In the genomic region with DNA sequence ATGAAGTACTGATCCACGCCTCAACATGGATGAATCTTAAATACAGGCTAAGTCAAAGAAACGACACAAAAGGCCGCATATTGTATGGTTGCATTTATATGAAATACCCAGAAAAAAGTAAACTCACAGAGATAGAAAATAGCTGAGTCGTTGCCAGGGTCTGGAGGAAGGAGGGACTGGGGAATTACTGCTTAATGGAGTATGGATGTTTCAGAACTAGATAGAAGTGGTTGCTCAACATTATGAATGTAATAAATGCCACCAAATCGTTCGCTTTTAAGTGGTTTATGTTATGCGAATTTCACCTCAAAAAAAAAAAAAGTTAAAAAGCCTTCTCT, we compare ENCODE assay signal across 8 cellular contexts. TPM values are rescaled to one million over a fixed set of nuclear protein-coding genes. Genes with fewer than 3 reads are reported as not detected.
A peak's percentile ranks its signal among the peaks of the same experiment; 100 is the strongest.
DNase-seq lines count a peak whose midpoint lies in the region; ATAC-seq, FAIRE-seq and TF ChIP-seq lines count a peak whose summit lies in the region.

No MANE protein-coding gene starts in this region.

- BruUV-seq in K562 (replicated peaks; lab: Mats Ljungman, UMichigan) = no TSS peak

- no peak for FAIRE-seq in K562 (lab: Jason Lieb, UNC)

- no peak for TF ChIP-seq EP300 in K562 (IDR thresholded peaks at IDR 0.05; ENCODE audit: low read length)

- TF ChIP-seq RAD21 in K562 (CRISPR knock-in tag; conservative IDR thresholded peaks at IDR 0.05 in 1 of 2, IDR thresholded peaks at IDR 0.05 in 1 of 2) = no peak

- peaks cover 7 to 27% of the 10 kb centered on the region in 2 experiments for H3K4me1 ChIP-seq in K562 (replicated peaks in 1 of 2; ENCODE audit: control insufficient read depth in 2 of 2, insufficient read depth in 2 of 2, low read length in 2 of 2)

- no peak for TF ChIP-seq POLR2A in K562 (conservative IDR thresholded peaks at IDR 0.05)

- peak overlapping the region; percentile 91 for H3K4me3 Mint-ChIP-seq in HFFc6
- H3K4me3 Mint-ChIP-seq in mesothelial cell of epicardium = peak overlapping the region; percentile 90

- no peak for DNase-seq in HFFc6
- no peak for DNase-seq in K562 (ENCODE audit: extremely low read depth in 1 of 4, low spot score in 3 of 4)
- DNase-seq in mesothelial cell of epicardium (ENCODE audit: low spot score in 2 of 2, unreplicated experiment in 2 of 2) = no peak
- no peak for DNase-seq in caudate nucleus (lab: John Stamatoyannopoulos, UW)
- no peak for DNase-seq in NCI-H128 (lab: John Stamatoyannopoulos, UW; ENCODE audit: unreplicated experiment)
- no peak for DNase-seq in SHP77 treated with DMSO at 0.1 percent for 48 hours (lab: John Stamatoyannopoulos, UW)
- no peak for DNase-seq in H7

- intact Hi-C loops in K562 (cut with micrococcal nuclease) = loop anchor here (5.0 kb wide), 2 partner anchors 74 to 171 kb away; a partner anchor contains a TSS

- no peaks in the 10 kb centered on the region for H4K20me1 ChIP-seq in K562 (replicated peaks; ENCODE audit: control insufficient read depth, insufficient read depth, low read length)

- peaks cover 16% of the 10 kb centered on the region for H3K36me3 Mint-ChIP-seq in HFFc6 (ENCODE audit: low read depth)
- peaks cover 4% of the 10 kb centered on the region for H3K36me3 Mint-ChIP-seq in mesothelial cell of epicardium

- CTCF ChIA-PET in K562 (lab: Yijun Ruan, JAX; ENCODE audit: low intra/inter-chr PET ratio) = interaction anchor here (0.7 kb wide), 1 partner anchor 169 kb away, joined by 3 read pairs; no protein-coding TSS in a partner anchor

- H3K27me3 ChIP-seq in K562 (ENCODE audit: control insufficient read depth in 2 of 2, insufficient read depth in 2 of 2, low read length in 2 of 2) (no peaks in the 10 kb centered on the region), H7 (ENCODE audit: control insufficient read depth, insufficient read depth, low read length) (no peaks in the 10 kb centered on the region)

- no peaks in the 10 kb centered on the region for H3K9me3 ChIP-seq in K562 (replicated peaks; ENCODE audit: control insufficient read depth, insufficient read depth, low read depth, low read length)

- H3K9ac ChIP-seq in K562 (ENCODE audit: insufficient read depth in 1 of 2, low read depth in 2 of 2, low read length in 2 of 2) = peak overlapping the region; percentile 91 to 93; a peak in 3 of 4 replicates

- no peaks in the 10 kb centered on the region for H3K9me3 Mint-ChIP-seq in HFFc6
- no peaks in the 10 kb centered on the region for H3K9me3 Mint-ChIP-seq in mesothelial cell of epicardium

- peaks cover 27% of the 10 kb centered on the region for H3K79me2 ChIP-seq in K562 (ENCODE audit: control insufficient read depth, insufficient read depth, low read length)

- POLR2A ChIA-PET in K562 (lab: Yijun Ruan, JAX) = interaction anchor here (1.0 to 1.8 kb wide), 5 partner anchors 10 to 94 kb away, joined by 3 to 6 read pairs (median 5); no protein-coding TSS in a partner anchor

- no peaks in the 10 kb centered on the region for H3K27me3 Mint-ChIP-seq in HFFc6 (ENCODE audit: insufficient read depth)
- H3K27me3 Mint-ChIP-seq in mesothelial cell of epicardium (ENCODE audit: low read depth) = no peaks in the 10 kb centered on the region

- H3K4me1 Mint-ChIP-seq in HFFc6 (ENCODE audit: low read depth) (peaks cover 56% of the 10 kb centered on the region), mesothelial cell of epicardium (peaks cover 30% of the 10 kb centered on the region)

- WGBS in K562 (ENCODE audit: insufficient coverage, low coverage, missing lambda C conversion rate) = 17% methylated on average over 7 of the region's 7 CpGs

- H3K27ac Mint-ChIP-seq in HFFc6 (peak overlapping the region; percentile 99), mesothelial cell of epicardium (peak overlapping the region; percentile 97)

- H3K9me1 ChIP-seq in K562 (ENCODE audit: control insufficient read depth, insufficient read depth, low read length) = no peaks in the 10 kb centered on the region

- H3K27ac ChIP-seq in 22Rv1 (peak overlapping the region; percentile 70), K562 (ENCODE audit: extremely low read depth, low read depth, low read length) (peak overlapping the region; percentile 99), caudate nucleus (ENCODE audit: low read depth, low read length) (no peak overlapping the region)

- in situ Hi-C loops in K562 (cut with MboI) = loop anchor here (5.0 kb wide), 1 partner anchor 84 kb away; no protein-coding TSS in a partner anchor

- H3K36me3 ChIP-seq in K562 (ENCODE audit: control insufficient read depth, insufficient read depth, low read length) (no peaks in the 10 kb centered on the region; the same call in 2 of the 3 replicates), H7 (replicated peaks; ENCODE audit: control insufficient read depth, insufficient read depth, low read length) (no peaks in the 10 kb centered on the region)

- peak overlapping the region; percentile 97 for H3K4me2 ChIP-seq in K562 (ENCODE audit: insufficient read depth, low read length)

- H3K4me3 ChIP-seq in K562 (peak overlapping the region; percentile 57), H7 (ENCODE audit: insufficient read depth, low read depth, low read length) (no peak overlapping the region; the same call in none of the 2 replicates)

- H2AFZ ChIP-seq in K562 (ENCODE audit: low read depth, low read length) = peak overlapping the region; percentile 99

- no peak for TF ChIP-seq CTCF in 22Rv1 (IDR thresholded peaks at IDR 0.05)
- no peak for TF ChIP-seq CTCF in HFFc6 (IDR thresholded peaks at IDR 0.05)
- no peak for TF ChIP-seq CTCF in K562 (IDR thresholded peaks at IDR 0.05 in 2 of 3, conservative IDR thresholded peaks at IDR 0.05 in 1 of 3; ENCODE audit: insufficient read depth in 2 of 3, low read depth in 1 of 3, low read length in 3 of 3)
- no peak for TF ChIP-seq CTCF in mesothelial cell of epicardium (IDR thresholded peaks at IDR 0.05; ENCODE audit: unreplicated experiment)

- ATAC-seq in K562 = no peak

RNA-seq across cellular contexts. Expression of a gene that starts 0.8 kb away (rescaled TPM):
- total RNA-seq in HFFc6 (2021; fragmentation: NEBNext Ultra II Directional; extraction: Animal tissue kit (Norgen Biotek cat#: 25700)) = 10 to 100 TPM; 56.9 to 76.1 (median 71.2) TPM
- total RNA-seq in K562 (2011; cell fraction: chromatin; rRNA removed; ENCODE audit: low replicate concordance) = 13.3 and 20.3 TPM in 2 replicates
- 6.3 and 7.0 TPM in 2 replicates for total RNA-seq in K562 (2011; cell fraction: nucleolus; rRNA removed)
- total RNA-seq in K562 (2011; cell fraction: nucleoplasm; rRNA removed) = 14.1 and 20.8 TPM in 2 replicates
- total RNA-seq in K562 (2014; rRNA removed) (25.8 and 28.7 TPM in 2 replicates), K562 (2014; rRNA removed; fragmentation: Illumina TruSeq; extraction: Trizol) (22.0 and 24.3 TPM in 2 replicates), K562 (2015; rRNA removed; fragmentation: Illumina TruSeq; extraction: Trizol) (24.0 and 24.6 TPM in 2 replicates), K562 (2021) (22.1 and 22.3 TPM in 2 replicates), mesothelial cell of epicardium (34.7 to 36.6 TPM (median 35.4 TPM) in 3 replicates)
- polyA plus RNA-seq in K562 (2011; rRNA removed) (12.4 and 16.0 TPM in 2 replicates), K562 (2014; fragmentation: Illumina TruSeq; extraction: Trizol) (20.6 and 26.6 TPM in 2 replicates), K562 (2014; fragmentation: Nextera tagmentation; extraction: Ambion mirVana) (1 to 10 TPM; 9.4 to 9.6 TPM), K562 (2014; rRNA removed) (22.8 and 27.3 TPM in 2 replicates)
- polyA plus RNA-seq in K562 (2011; cell fraction: cytosol; rRNA removed) = 8.6 and 9.9 TPM in 2 replicates
- polyA plus RNA-seq in K562 (2011; cell fraction: nucleus; rRNA removed) = 8.3 and 8.9 TPM in 2 replicates
- polyA plus RNA-seq in K562 (2012) = 15.4 and 16.9 TPM in 2 replicates
- polyA minus RNA-seq in K562 (2011; rRNA and poly(A)+ RNA removed) = 16.3 TPM in 2 replicates
- 5.7 and 10.7 TPM in 2 replicates for polyA minus RNA-seq in K562 (2011; cell fraction: cytosol; rRNA and poly(A)+ RNA removed)
- 3.8 and 5.8 TPM in 2 replicates for polyA minus RNA-seq in K562 (2011; cell fraction: nucleus; rRNA and poly(A)+ RNA removed)
- total RNA-seq in H7 (2014; rRNA removed; shearing (Covaris generic)) = 36.9 and 44.5 TPM in 2 replicates

RNA-seq across cellular contexts. Expression of a gene that starts 46.8 kb away (rescaled TPM):
- total RNA-seq in HFFc6 (2021; fragmentation: NEBNext Ultra II Directional; extraction: Animal tissue kit (Norgen Biotek cat#: 25700)) = 1 to 10 TPM; 1.3 to 2.4 (median 1.6) TPM
- total RNA-seq in K562 (2011; cell fraction: chromatin; rRNA removed; ENCODE audit: low replicate concordance) = 0.19 and 0.32 TPM in 2 replicates
- total RNA-seq in K562 (2011; cell fraction: nucleolus; rRNA removed) = not detected in 2 replicates
- total RNA-seq in K562 (2011; cell fraction: nucleoplasm; rRNA removed) = 0.37 TPM in 1 of 2 replicates, not detected in the other
- total RNA-seq in K562 (2014; rRNA removed) (0.49 and 0.59 TPM in 2 replicates), K562 (2014; rRNA removed; fragmentation: Illumina TruSeq; extraction: Trizol) (0.11 TPM in 1 of 2 replicates, not detected in the other), K562 (2015; rRNA removed; fragmentation: Illumina TruSeq; extraction: Trizol) (0.07 TPM in 1 of 2 replicates, not detected in the other), K562 (2021) (0.83 and 1.1 TPM in 2 replicates), mesothelial cell of epicardium (19.6 to 25.5 TPM (median 24.3 TPM) in 3 replicates)
- polyA plus RNA-seq in K562 (2011; rRNA removed) (0.04 and 0.08 TPM in 2 replicates), K562 (2014; fragmentation: Illumina TruSeq; extraction: Trizol) (0.30 and 0.40 TPM in 2 replicates), K562 (2014; fragmentation: Nextera tagmentation; extraction: Ambion mirVana) (not detected), K562 (2014; rRNA removed) (0.11 and 0.28 TPM in 2 replicates)
- polyA plus RNA-seq in K562 (2011; cell fraction: cytosol; rRNA removed) = 0.06 and 0.31 TPM in 2 replicates
- 0.06 and 0.28 TPM in 2 replicates for polyA plus RNA-seq in K562 (2011; cell fraction: nucleus; rRNA removed)
- 0.09 and 0.18 TPM in 2 replicates for polyA plus RNA-seq in K562 (2012)
- polyA minus RNA-seq in K562 (2011; rRNA and poly(A)+ RNA removed) = 0.18 TPM in 1 of 2 replicates, not detected in the other
- polyA minus RNA-seq in K562 (2011; cell fraction: cytosol; rRNA and poly(A)+ RNA removed) = 0.48 and 1.0 TPM in 2 replicates
- 0.11 TPM in 1 of 2 replicates, not detected in the other for polyA minus RNA-seq in K562 (2011; cell fraction: nucleus; rRNA and poly(A)+ RNA removed)
- 30.6 and 36.9 TPM in 2 replicates for total RNA-seq in H7 (2014; rRNA removed; shearing (Covaris generic))
